Comparison of ENCODE assay signal across 8 cellular contexts in the genomic region with DNA sequence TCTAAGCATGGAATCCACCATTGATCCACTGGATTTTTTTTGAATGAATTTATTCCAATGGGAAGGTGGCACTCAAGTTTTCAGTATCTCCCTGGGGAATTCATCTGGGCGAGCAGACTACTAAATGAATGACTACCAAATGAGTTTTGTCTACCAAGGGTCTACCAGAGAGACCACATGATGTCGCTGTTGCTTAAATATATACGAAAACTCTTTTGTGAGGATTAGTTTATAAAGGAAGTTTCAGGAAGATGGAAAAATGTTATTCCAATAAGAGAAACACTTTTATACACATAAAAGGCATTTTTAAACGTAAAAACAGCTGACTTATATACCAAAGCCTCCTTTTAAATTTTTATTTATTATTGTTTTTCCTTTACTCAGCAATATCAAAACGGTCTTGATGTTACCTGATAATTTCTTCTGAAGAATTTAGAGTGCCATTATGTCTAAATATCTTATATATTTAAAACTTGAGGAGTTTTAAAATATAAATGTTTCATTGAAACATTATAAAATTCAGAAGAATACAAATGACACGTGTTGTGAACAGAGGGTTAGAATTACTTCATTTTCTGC.
A peak's percentile ranks its signal among the peaks of the same experiment; 100 is the strongest.
DNase-seq lines count a peak whose midpoint lies in the region; ATAC-seq and TF ChIP-seq lines count a peak whose summit lies in the region.

No MANE protein-coding gene starts in this region.

- BruUV-seq in PC-9 (replicated peaks; lab: Mats Ljungman, UMichigan): no TSS peak

- H2AFZ ChIP-seq in PC-9: no peak overlapping the region

- H3K27me3 Mint-ChIP-seq in CD8-positive, alpha-beta memory T cell: peaks cover 3 to 31% of the 10 kb centered on the region in 2 donors

- no peaks in the 10 kb centered on the region for H3K9me2 ChIP-seq in PC-9 (ENCODE audit: insufficient read depth)

- DNase-seq in Daoy (ENCODE audit: low read depth) (peak; percentile 30), PC-9 (no peak), epithelial cell of esophagus (ENCODE audit: low read depth) (peak; percentile 57), non-pigmented ciliary epithelial cell (ENCODE audit: low read depth) (peak; percentile 19), ecto neural progenitor cell (ENCODE audit: low spot score) (no peak)
- peak; percentile 11 for DNase-seq in Jurkat, Clone E6-1 (ENCODE audit: low read depth, low spot score)
- no peak for DNase-seq in CD8-positive, alpha-beta memory T cell

- no peak overlapping the region for H3K27ac ChIP-seq in PC-9
- H3K27ac ChIP-seq in CD8-positive, alpha-beta memory T cell (ENCODE audit: low read depth, low read length): no peak overlapping the region

- H3K4me3 Mint-ChIP-seq in CD8-positive, alpha-beta memory T cell: no peak overlapping the region

- no peaks in the 10 kb centered on the region for H3K36me3 Mint-ChIP-seq in CD8-positive, alpha-beta memory T cell

- TF ChIP-seq CTCF in PC-9 (conservative IDR thresholded peaks at IDR 0.05): peak; percentile 61
- peak; percentile 47 for TF ChIP-seq CTCF in epithelial cell of esophagus (IDR thresholded peaks at IDR 0.05; ENCODE audit: insufficient read depth, low read depth, low read length, missing control alignments)

- no peaks in the 10 kb centered on the region for H3K36me3 ChIP-seq in PC-9 (ENCODE audit: low read depth)
- no peaks in the 10 kb centered on the region for H3K36me3 ChIP-seq in CD8-positive, alpha-beta memory T cell (ENCODE audit: insufficient read depth, low read length)

- H3K27ac Mint-ChIP-seq in CD8-positive, alpha-beta memory T cell: no peak overlapping the region

- ATAC-seq in GM21447 (IDR thresholded peaks at IDR 0.05; ENCODE audit: unreplicated experiment): no peak

- no peaks in the 10 kb centered on the region for H3K9me3 ChIP-seq in PC-9 (ENCODE audit: insufficient read depth, low read depth)
- H3K9me3 ChIP-seq in CD8-positive, alpha-beta memory T cell (ENCODE audit: low read length): no peaks in the 10 kb centered on the region

- H3K4me1 ChIP-seq in PC-9 (replicated peaks; ENCODE audit: insufficient read depth): no peaks in the 10 kb centered on the region
- H3K4me1 ChIP-seq in CD8-positive, alpha-beta memory T cell (ENCODE audit: insufficient read depth, low read length): no peaks in the 10 kb centered on the region

- POLR2A ChIA-PET in PC-9 (lab: Charles Lee; ENCODE audit: unreplicated experiment): no interaction called here
- POLR2A ChIA-PET in CD8-positive, alpha-beta memory T cell (lab: Charles Lee): no interaction called here

- CTCF ChIA-PET in PC-9 (lab: Charles Lee): no interaction called here
- CTCF ChIA-PET in CD8-positive, alpha-beta memory T cell (lab: Charles Lee): interaction anchor here (1.0 to 1.1 kb wide), 2 partner anchors 9 to 127 kb away, joined by 3 to 5 read pairs; no protein-coding TSS in a partner anchor

- no peaks in the 10 kb centered on the region for H3K9me3 Mint-ChIP-seq in CD8-positive, alpha-beta memory T cell

- H3K4me3 ChIP-seq in Jurkat, Clone E6-1 (ENCODE audit: low read length): no peak overlapping the region
- no peak overlapping the region for H3K4me3 ChIP-seq in PC-9
- H3K4me3 ChIP-seq in epithelial cell of esophagus (ENCODE audit: low read length): no peak overlapping the region
- no peak overlapping the region for H3K4me3 ChIP-seq in CD8-positive, alpha-beta memory T cell (ENCODE audit: low read length)

- peaks cover 16% of the 10 kb centered on the region for H3K27me3 ChIP-seq in PC-9 (ENCODE audit: insufficient read depth, low read depth)
- no peaks in the 10 kb centered on the region for H3K27me3 ChIP-seq in CD8-positive, alpha-beta memory T cell (ENCODE audit: insufficient read depth, low read length, poor library complexity, severe bottlenecking)

- H3K79me2 ChIP-seq in PC-9 (ENCODE audit: low read depth): no peaks in the 10 kb centered on the region

- H3K4me1 Mint-ChIP-seq in CD8-positive, alpha-beta memory T cell: no peaks in the 10 kb centered on the region

- intact Hi-C loops in PC-9 (cut with micrococcal nuclease; ENCODE audit: unreplicated experiment): loop anchor here (10.0 kb wide), 1 partner anchor 125 kb away; no protein-coding TSS in a partner anchor

- H3K4me2 ChIP-seq in PC-9: no peak overlapping the region

- H3F3A ChIP-seq in PC-9 (ENCODE audit: insufficient read depth, low read depth): no peaks in the 10 kb centered on the region

- no peaks in the 10 kb centered on the region for H4K20me1 ChIP-seq in PC-9 (ENCODE audit: insufficient read depth)

Comparison
In these comparisons a context has a peak if more than half of its experiments do, and no peak if none do; other contexts are left out.
1. DNase-seq: peak in Daoy (single experiment), Jurkat, Clone E6-1 (single experiment), epithelial cell of esophagus (single experiment) and non-pigmented ciliary epithelial cell (single experiment); none in PC-9 (0 of 2), CD8-positive, alpha-beta memory T cell (0 of 5) and ecto neural progenitor cell (single experiment).